1 cellular context compared by ENCODE assay signal in genomic region chr19:54462072-54462712, GRCh38.
TF ChIP-seq lines count a peak whose summit lies in the region.

No MANE protein-coding gene starts in this region.

TF ChIP-seq in K562, 482 proteins besides CTCF, POLR2A, EP300 and RAD21:
- peak; percentile 66 for TF ChIP-seq POLR2B (IDR thresholded peaks at IDR 0.05; ENCODE audit: low read depth, partially characterized antibody)
- TF ChIP-seq E2F8 (IDR thresholded peaks at IDR 0.05; ENCODE audit: low read depth, partially characterized antibody), result peak; percentile 26
- peak; percentile 79; the same call in 1 of the 2 replicates for TF ChIP-seq SUPT5H (IDR thresholded peaks at IDR 0.05)
- peak; percentile 71 for TF ChIP-seq RBFOX2 (IDR thresholded peaks at IDR 0.05; ENCODE audit: low read depth, low read length)
- peak; percentile 15 for TF ChIP-seq CCNT2 (IDR thresholded peaks at IDR 0.05; ENCODE audit: borderline replicate concordance, extremely low read depth, insufficient read length, low read depth, low read length)
- TF ChIP-seq ZC3H4 (CRISPR knock-in tag; IDR thresholded peaks at IDR 0.05; ENCODE audit: borderline replicate concordance), result 0 out of 2 replicates have a peak, but pooled peaks have one; percentile 55
- TF ChIP-seq SMAD2 (IDR thresholded peaks at IDR 0.05; ENCODE audit: low read depth, low read length), result no peak
- 0 out of 2 replicates have a peak, but pooled peaks have one; percentile 18 for TF ChIP-seq ZNF740 (CRISPR knock-in tag; IDR thresholded peaks at IDR 0.05)
- no peak; a peak in 1 of 4 replicates for TF ChIP-seq ZNF740 (tag; IDR thresholded peaks at IDR 0.05)
- peak; percentile 32; the same call in 1 of the 2 replicates for TF ChIP-seq ZFX (CRISPR knock-in tag; IDR thresholded peaks at IDR 0.05)
- 0 out of 2 replicates have a peak, but pooled peaks have one; percentile 10 for TF ChIP-seq POLR2AphosphoS5 (IDR thresholded peaks at IDR 0.05; ENCODE audit: control insufficient read depth, insufficient read depth, low read depth, low read length)
- no peak for TF ChIP-seq E2F6 (IDR thresholded peaks at IDR 0.05; ENCODE audit: borderline replicate concordance in 1 of 2, extremely low read depth in 1 of 2, insufficient read depth in 1 of 2, insufficient read length in 1 of 2, low read depth in 1 of 2, low read length in 1 of 2, poor library complexity in 1 of 2, severe bottlenecking in 1 of 2)
- TF ChIP-seq ZBTB8A (IDR thresholded peaks at IDR 0.05; ENCODE audit: partially characterized antibody), result no peak
- TF ChIP-seq ESRRB (CRISPR knock-in tag; IDR thresholded peaks at IDR 0.05; ENCODE audit: borderline replicate concordance), result 0 out of 2 replicates have a peak, but pooled peaks have one; percentile 36
TF ChIP-seq in K562: peak in this region for 10.
